Comparison of ENCODE assay signal across 8 cellular contexts in the genomic region with DNA sequence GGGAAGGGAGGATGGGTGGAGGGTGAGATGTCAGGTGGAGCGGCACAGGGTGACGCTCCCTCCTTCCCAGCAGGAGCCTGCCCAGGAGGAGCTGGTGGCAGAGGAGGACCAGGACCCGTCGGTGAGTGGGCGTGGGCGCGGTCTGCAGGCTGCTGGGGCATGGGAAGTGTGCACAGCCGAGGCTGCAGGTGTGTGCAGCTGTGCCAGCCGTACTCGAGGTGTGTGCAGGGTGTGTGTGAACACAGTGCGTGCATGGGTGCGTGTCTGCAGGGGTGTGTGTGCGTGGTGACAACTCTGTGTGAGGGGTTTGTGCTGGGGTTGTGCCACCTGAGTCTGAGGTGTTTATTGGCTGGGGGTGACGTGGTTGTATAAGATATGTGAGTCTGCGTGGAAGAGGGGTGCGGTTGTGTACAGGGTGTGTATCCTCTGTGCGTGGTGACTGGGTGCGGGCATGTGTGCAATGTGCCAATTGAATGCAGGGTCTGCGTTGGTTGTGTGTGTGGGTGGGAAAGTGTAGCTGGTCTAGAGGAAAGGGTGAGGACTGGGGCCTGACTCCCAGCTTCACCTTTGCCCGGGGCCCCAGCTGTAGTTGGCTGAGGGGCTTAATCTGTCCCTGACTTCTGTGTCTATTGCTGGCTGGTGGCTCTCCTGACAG. TPM values are rescaled to one million over a fixed set of nuclear protein-coding genes. Genes with fewer than 3 reads are reported as not detected.
A peak's percentile ranks its signal among the peaks of the same experiment; 100 is the strongest.
DNase-seq lines count a peak whose midpoint lies in the region; ATAC-seq and TF ChIP-seq lines count a peak whose summit lies in the region.

No MANE protein-coding gene starts in this region.

- no peaks in the 10 kb centered on the region for H3K9me2 ChIP-seq in HCT116 (ENCODE audit: insufficient read depth)
- no peaks in the 10 kb centered on the region for H3K9me2 ChIP-seq in Karpas-422 (replicated peaks; ENCODE audit: insufficient read depth, low read length)

- POLR2A ChIA-PET in HCT116 (lab: Charles Lee), result interaction anchor here (0.6 kb wide), 1 partner anchor 145 kb away, joined by 3 read pairs; the partner anchor contains the start of gene TMEM256

- no TSS peak for BruUV-seq in HCT116 (replicated peaks; lab: Mats Ljungman, UMichigan)

- peak overlapping the region; percentile 63 to 70 for H3K4me3 ChIP-seq in HCT116 (replicated peaks in 1 of 2; ENCODE audit: low read depth in 1 of 2, low read length in 2 of 2)
- H3K4me3 ChIP-seq in heart left ventricle, result peak overlapping the region; percentile 41 to 96 (median 74)
- peak overlapping the region; percentile 96 for H3K4me3 ChIP-seq in rectal smooth muscle tissue (ENCODE audit: low read length)
- H3K4me3 ChIP-seq in Karpas-422 (ENCODE audit: low read length), result no peak overlapping the region

- H3K79me2 ChIP-seq in HCT116 (ENCODE audit: insufficient read depth, low read length), result no peaks in the 10 kb centered on the region
- no peaks in the 10 kb centered on the region for H3K79me2 ChIP-seq in Karpas-422 (ENCODE audit: low read length)

- whole genome bisulfite sequencing in heart left ventricle, 4 donors, result 33 to 51% (median 47%) methylated on average over 20 of the region's 20 CpGs

- no peak for TF ChIP-seq POLR2A in HCT116 (IDR thresholded peaks at IDR 0.05; ENCODE audit: borderline replicate concordance, extremely low read depth, insufficient read depth, insufficient read length)
- no peak for TF ChIP-seq POLR2A in heart left ventricle (IDR thresholded peaks at IDR 0.05)

- H2AFZ ChIP-seq in HCT116 (ENCODE audit: low read depth, low read length, poor library complexity, severe bottlenecking) (peak overlapping the region; percentile 74), Karpas-422 (ENCODE audit: low read length) (no peak overlapping the region)

- peak; percentile 76 for ATAC-seq in HCT116
- peak; percentile 9 to 73 (median 56) for ATAC-seq in heart left ventricle
- ATAC-seq in HG02642 (IDR thresholded peaks at IDR 0.05; ENCODE audit: poor library complexity, unreplicated experiment), result no peak
- no peak for ATAC-seq in GM19023 (IDR thresholded peaks at IDR 0.05; ENCODE audit: unreplicated experiment)
- no peak for ATAC-seq in HG03342 (IDR thresholded peaks at IDR 0.05; ENCODE audit: unreplicated experiment)

- intact Hi-C loops in HCT116 (cut with micrococcal nuclease), result no loop called here
- intact Hi-C loops in heart left ventricle (cut with DNase I), result loop anchor here in 1 of 10 donors (10.0 kb wide), 1 partner anchor 195 kb away; the partner anchor contains the start of genes KCTD11 and TMEM95

- H3K27me3 ChIP-seq in HCT116 (ENCODE audit: insufficient read depth, low read length), result no peaks in the 10 kb centered on the region
- H3K27me3 ChIP-seq in heart left ventricle, result no peaks in the 10 kb centered on the region
- no peaks in the 10 kb centered on the region for H3K27me3 ChIP-seq in rectal smooth muscle tissue (ENCODE audit: control insufficient read depth, insufficient read depth, low read length)
- H3K27me3 ChIP-seq in Karpas-422 (ENCODE audit: low read length), result no peaks in the 10 kb centered on the region

- RAD21 ChIA-PET in HCT116 (lab: Charles Lee; ENCODE audit: low non-redundant PET in 1 of 2, low total read pairs in 2 of 2, uncharacterized antibody in 2 of 2, unreplicated experiment in 2 of 2), result no interaction called here

- DNase-seq in HCT116 (ENCODE audit: low read depth, low spot score), result no peak
- peak; percentile 45 for DNase-seq in activated effector memory CD4-positive, alpha-beta T cell treated with Interleukin-2 at 50 U/mL for 16 hours
- no peak for DNase-seq in heart left ventricle
- DNase-seq in Karpas-422, result no peak

- H3K9ac ChIP-seq in HCT116 (ENCODE audit: low read length), result peak overlapping the region; percentile 61
- H3K9ac ChIP-seq in rectal smooth muscle tissue (ENCODE audit: low read length), result peak overlapping the region; percentile 87
- H3K9ac ChIP-seq in Karpas-422 (ENCODE audit: low read length), result no peak overlapping the region

- H3K4me2 ChIP-seq in HCT116 (ENCODE audit: low read length) (peak overlapping the region; percentile 94), Karpas-422 (ENCODE audit: low read depth, low read length, poor library complexity, severe bottlenecking) (no peak overlapping the region)

- TF ChIP-seq RAD21 in HCT116 (IDR thresholded peaks at IDR 0.05; ENCODE audit: low read depth), result no peak

- H3K27ac ChIP-seq in HCT116 (ENCODE audit: low read depth, low read length) (peak overlapping the region; percentile 59; the same call in 1 of the 2 replicates), heart left ventricle (peak overlapping the region; percentile 75 to 98 (median 95)), rectal smooth muscle tissue (ENCODE audit: low read depth, low read length) (peak overlapping the region; percentile 89), Karpas-422 (ENCODE audit: low read length) (no peak overlapping the region)

- CTCF ChIA-PET in HCT116 (lab: Charles Lee), result interaction anchor here (0.7 to 0.9 kb wide), 2 partner anchors 11 to 31 kb away, joined by 3 to 5 read pairs; no protein-coding TSS in a partner anchor

- H3K36me3 ChIP-seq in HCT116 (ENCODE audit: control insufficient read depth in 1 of 2, insufficient read depth in 2 of 2, low read length in 2 of 2) (no peaks in the 10 kb centered on the region), heart left ventricle (peaks cover 0 to 21% (median 6%) of the 10 kb centered on the region in 9 donors), rectal smooth muscle tissue (ENCODE audit: control insufficient read depth, insufficient read depth, low read length) (peaks cover 6% of the 10 kb centered on the region), Karpas-422 (ENCODE audit: insufficient read depth, low read length) (no peaks in the 10 kb centered on the region)

- H3K4me1 ChIP-seq in HCT116 (ENCODE audit: control insufficient read depth in 1 of 2, insufficient read depth in 2 of 2, low read length in 2 of 2) (peaks cover 6 to 16% of the 10 kb centered on the region in 2 experiments), heart left ventricle (peaks cover 0 to 58% (median 19%) of the 10 kb centered on the region in 12 donors), rectal smooth muscle tissue (ENCODE audit: control insufficient read depth, insufficient read depth, low read length) (peaks cover 8% of the 10 kb centered on the region), Karpas-422 (ENCODE audit: low read length) (no peaks in the 10 kb centered on the region)

- TF ChIP-seq CTCF in HCT116 (IDR thresholded peaks at IDR 0.05 in 2 of 3, conservative IDR thresholded peaks at IDR 0.05 in 1 of 3; ENCODE audit: borderline replicate concordance in 1 of 3, insufficient read depth in 1 of 3, low read depth in 2 of 3, low read length in 2 of 3), result no peak
- TF ChIP-seq CTCF in heart left ventricle (IDR thresholded peaks at IDR 0.05), result no peak

- H4K20me1 ChIP-seq in HCT116 (ENCODE audit: insufficient read depth) (no peaks in the 10 kb centered on the region), Karpas-422 (ENCODE audit: insufficient read depth, low read depth, low read length) (no peaks in the 10 kb centered on the region)

- H3K9me3 ChIP-seq in HCT116 (ENCODE audit: control insufficient read depth in 1 of 2, insufficient read depth in 1 of 2, low read depth in 1 of 2, low read length in 2 of 2) (no peaks in the 10 kb centered on the region), heart left ventricle (no peaks in the 10 kb centered on the region), Karpas-422 (ENCODE audit: low read length) (no peaks in the 10 kb centered on the region)

TF ChIP-seq in HCT116, 20 proteins besides CTCF, POLR2A, EP300 and RAD21:
- TF ChIP-seq ZFX (IDR thresholded peaks at IDR 0.05) (0 out of 2 replicates have a peak, but pooled peaks have one; percentile 40), EGR1 (IDR thresholded peaks at IDR 0.05; ENCODE audit: low read depth) (peak; percentile 80)
- TF ChIP-seq, protein P1, sequence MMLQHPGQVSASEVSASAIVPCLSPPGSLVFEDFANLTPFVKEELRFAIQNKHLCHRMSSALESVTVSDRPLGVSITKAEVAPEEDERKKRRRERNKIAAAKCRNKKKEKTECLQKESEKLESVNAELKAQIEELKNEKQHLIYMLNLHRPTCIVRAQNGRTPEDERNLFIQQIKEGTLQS (IDR thresholded peaks at IDR 0.05), result no peak

RNA-seq across cellular contexts. Expression of gene TNFSF12, which starts 0.7 kb away (rescaled TPM):
- total RNA-seq in HCT116 (2021; ENCODE audit: unreplicated experiment) (12.3 TPM), heart left ventricle (10 to 100 TPM; 20.3 to 49.5 (median 35.1) TPM)
- polyA plus RNA-seq in HCT116 (2012), result 17.1 and 20.8 TPM in 2 replicates
- polyA plus RNA-seq in heart left ventricle, result 10 to 100 TPM; 19.6 to 36.8 TPM
- not detected in 2 replicates for total RNA-seq in Karpas-422 (2014; rRNA removed; shearing (Covaris generic); ENCODE audit: low replicate concordance)

RNA-seq across cellular contexts. Expression of gene TNFSF13, which starts 9.0 kb away (rescaled TPM):
- total RNA-seq in HCT116 (2021; ENCODE audit: unreplicated experiment) (0.71 TPM), heart left ventricle (10 to 100 TPM in 3 of 9 donors, 1 to 10 TPM in 6; 3.7 to 43.0 (median 6.4) TPM)
- polyA plus RNA-seq in HCT116 (2012), result 1.1 and 1.3 TPM in 2 replicates
- 1 to 10 TPM; 6.9 to 7.1 TPM for polyA plus RNA-seq in heart left ventricle
- total RNA-seq in Karpas-422 (2014; rRNA removed; shearing (Covaris generic); ENCODE audit: low replicate concordance), result 0.90 and 4.0 TPM in 2 replicates

RNA-seq across cellular contexts. Expression of gene SENP3, which starts 12.2 kb away (rescaled TPM):
- total RNA-seq in HCT116 (2021; ENCODE audit: unreplicated experiment), result 73.8 TPM
- polyA plus RNA-seq in HCT116 (2012), result 43.9 and 51.1 TPM in 2 replicates
- 10 to 100 TPM; 26.4 to 59.5 (median 28.9) TPM for total RNA-seq in heart left ventricle
- 10 to 100 TPM; 29.1 to 65.5 TPM for polyA plus RNA-seq in heart left ventricle
- 62.8 and 96.1 TPM in 2 replicates for total RNA-seq in Karpas-422 (2014; rRNA removed; shearing (Covaris generic); ENCODE audit: low replicate concordance)

RNA-seq across cellular contexts. Expression of gene CD68, which starts 29.9 kb away (rescaled TPM):
- total RNA-seq in HCT116 (2021; ENCODE audit: unreplicated experiment), result 7.0 TPM
- polyA plus RNA-seq in HCT116 (2012), result 68.4 and 90.6 TPM in 2 replicates
- 100 to 1,000 TPM in 2 of 9 donors, 10 to 100 TPM in 6, 1 to 10 TPM in 1; 9.9 to 324 (median 22.5) TPM for total RNA-seq in heart left ventricle
- polyA plus RNA-seq in heart left ventricle, result 10 to 100 TPM; 11.3 to 46.7 TPM
- 3.8 and 6.0 TPM in 2 replicates for total RNA-seq in Karpas-422 (2014; rRNA removed; shearing (Covaris generic); ENCODE audit: low replicate concordance)

RNA-seq across cellular contexts. Expression of gene MPDU1, which starts 34.1 kb away (rescaled TPM):
- total RNA-seq in HCT116 (2021; ENCODE audit: unreplicated experiment), result 50.9 TPM
- polyA plus RNA-seq in HCT116 (2012), result 49.0 and 52.0 TPM in 2 replicates
- total RNA-seq in heart left ventricle, result 10 to 100 TPM; 18.4 to 90.1 (median 25.4) TPM
- polyA plus RNA-seq in heart left ventricle, result 100 to 1,000 TPM in 1 of 2 donors, 10 to 100 TPM in 1; 33.3 to 106 TPM
- total RNA-seq in Karpas-422 (2014; rRNA removed; shearing (Covaris generic); ENCODE audit: low replicate concordance), result 25.4 and 27.0 TPM in 2 replicates

Comparison
In these comparisons a context has a peak if more than half of its experiments do, and no peak if none do; other contexts are left out.
1. ATAC-seq: peak in HCT116 (single experiment) and heart left ventricle (4 of 4); none in HG02642 (single experiment), GM19023 (single experiment) and HG03342 (single experiment).
2. RNA of gene TNFSF12, which starts 0.7 kb away (total RNA-seq): 20.3 to 49.5 TPM in heart left ventricle and 12.3 TPM in HCT116 (single experiment); not detected in Karpas-422; every median in the first group is over 10 times any median in the second.